Comparison of ENCODE assay signal across 2 cellular contexts in the genomic region with DNA sequence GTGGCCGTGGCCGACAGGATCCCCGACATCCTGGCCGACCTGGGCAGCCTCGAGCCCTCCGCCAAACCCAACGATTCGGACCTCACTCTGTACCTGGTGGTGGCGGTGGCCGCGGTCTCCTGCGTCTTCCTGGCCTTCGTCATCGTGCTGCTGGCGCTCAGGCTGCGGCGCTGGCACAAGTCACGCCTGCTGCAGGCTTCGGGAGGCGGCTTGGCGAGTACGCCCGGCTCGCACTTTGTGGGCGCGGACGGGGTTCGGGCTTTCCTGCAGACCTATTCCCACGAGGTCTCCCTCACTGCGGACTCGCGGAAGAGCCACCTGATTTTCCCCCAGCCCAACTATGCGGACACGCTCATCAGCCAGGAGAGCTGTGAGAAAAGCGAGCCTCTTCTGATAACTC. TPM values are rescaled to one million over a fixed set of nuclear protein-coding genes. Genes with fewer than 3 reads are reported as not detected.
"Had no signal": no experiment of that assay in that cellular context is flagged by ENCODE, and none has a peak within 500 bp of the region (broad histone marks: within the 10 kb centered on the region; RNA-seq: fewer than 3 reads in every experiment).

No MANE protein-coding gene starts in this region.

RNA-seq across cellular contexts. Expression of a gene that starts 2.4 kb away (rescaled TPM):
- total RNA-seq: M059J, NCI-H460 had no signal
